ENCODE assay signal across 22 cellular contexts in genomic region chr14:49992036-49992435, GRCh38.
DNase-seq lines count a peak whose midpoint lies in the region; ATAC-seq, FAIRE-seq and TF ChIP-seq lines count a peak whose summit lies in the region.
"Had no signal": no experiment of that assay in that cellular context is flagged by ENCODE, and none has a peak within 500 bp of the region (broad histone marks: within the 10 kb centered on the region; RNA-seq: fewer than 3 reads in every experiment).

No MANE protein-coding gene starts in this region.

- H4K20me1 ChIP-seq in IMR-90 (ENCODE audit: insufficient read depth, low read length) (no peaks in the 10 kb centered on the region), GM12878 (ENCODE audit: control insufficient read depth, insufficient read depth) (no peaks in the 10 kb centered on the region)

- peaks cover 58% of the 10 kb centered on the region for H3K4me1 Mint-ChIP-seq in activated T-cell treated with anti-CD3 and anti-CD28 coated beads, Interleukin-2, amount 50 U/mL, for 24 hours (ENCODE audit: low read depth)
- H3K4me1 Mint-ChIP-seq in progenitor cell of endocrine pancreas (ENCODE audit: low read depth): peaks cover 24% of the 10 kb centered on the region

- TF ChIP-seq RAD21 in IMR-90 (IDR thresholded peaks at IDR 0.05; ENCODE audit: low read length) (no peak), GM12878 (IDR thresholded peaks at IDR 0.05; ENCODE audit: insufficient read depth, low read depth, low read length) (no peak)

- ATAC-seq in IMR-90 (ENCODE audit: low read depth) (no peak), GM12878 (no peak), HG02884 (IDR thresholded peaks at IDR 0.05; ENCODE audit: unreplicated experiment) (no peak), GM19351 (IDR thresholded peaks at IDR 0.05; ENCODE audit: unreplicated experiment) (no peak), body of pancreas (no peak)
- ATAC-seq: lower lobe of right lung, WTC11 had no signal

- peak overlapping the region; percentile 9 for H2AK9ac ChIP-seq in IMR-90 (replicated peaks; ENCODE audit: low read depth, low read length, poor library complexity)

- H2BK5ac ChIP-seq in IMR-90 (ENCODE audit: low read depth, low read length, poor library complexity, severe bottlenecking): no peak overlapping the region

- TF ChIP-seq POLR2A in IMR-90 (IDR thresholded peaks at IDR 0.05; ENCODE audit: low read depth, low read length) (no peak), GM12878 (IDR thresholded peaks at IDR 0.05; ENCODE audit: low read depth, low read length) (no peak), body of pancreas (IDR thresholded peaks at IDR 0.05) (no peak)

- no peak for DNase-seq in activated T-cell treated with anti-CD3 and anti-CD28 coated beads, Interleukin-2, amount 50 U/mL, for 24 hours
- no peak for DNase-seq in activated T-cell treated with anti-CD3 and anti-CD28 coated beads, Interleukin-2, amount 50 U/mL, for 48 hours
- DNase-seq in IMR-90 (no peak), GM12878 (ENCODE audit: low read depth, low spot score) (no peak), progenitor cell of endocrine pancreas (ENCODE audit: low spot score, unreplicated experiment) (no peak), body of pancreas (no peak)
- DNase-seq: ACHN; activated effector memory CD4-positive, alpha-beta T cell treated with Interleukin-2 at 50 U/mL for 16 hours; colonic mucosa; EL; endodermal cell; H7; islet precursor cell; lower lobe of right lung; stimulated activated CD4-positive, alpha-beta T cell treated with anti-CD3 and anti-CD28 coated beads, Interleukin-12 subunit alpha, Interleukin-12 subunit beta, amount 100 ng/mL, for 4 hours; uterus had no signal

- H3K9ac ChIP-seq in IMR-90 (ENCODE audit: low read depth, low read length) (no peak overlapping the region), GM12878 (ENCODE audit: control insufficient read depth, insufficient read depth, low read length) (no peak overlapping the region)
- H3K9ac ChIP-seq: KMS-11 had no signal

- dilution Hi-C loops in IMR-90 (cut with HindIII; ENCODE audit: low sequenced_read_pairs, unreplicated experiment): loop anchor here (25.0 kb wide), 1 partner anchor 130 kb away; the partner anchor contains the start of gene NEMF

- RAD21 ChIA-PET in GM12878 (lab: Charles Lee; ENCODE audit: unreplicated experiment): interaction anchor here (0.8 to 2.1 kb wide), 11 partner anchors 10 to 130 kb away, joined by 3 to 16 read pairs (median 7); no protein-coding TSS in a partner anchor

- H3K36me3 ChIP-seq in IMR-90 (ENCODE audit: control insufficient read depth, insufficient read depth, low read length): no peaks in the 10 kb centered on the region
- no peaks in the 10 kb centered on the region for H3K36me3 ChIP-seq in GM12878 (ENCODE audit: control insufficient read depth in 2 of 2, insufficient read depth in 2 of 2, low read length in 1 of 2)
- H3K36me3 ChIP-seq in body of pancreas (replicated peaks in 1 of 2; ENCODE audit: insufficient read depth in 1 of 2, low read depth in 2 of 2): no peaks in the 10 kb centered on the region
- H3K36me3 ChIP-seq: colonic mucosa, lower lobe of right lung, suprapubic skin, uterus had no signal

- H3K18ac ChIP-seq in IMR-90 (ENCODE audit: low read depth, low read length): no peak overlapping the region

- no peaks in the 10 kb centered on the region for H3K9me3 Mint-ChIP-seq in activated T-cell treated with anti-CD3 and anti-CD28 coated beads, Interleukin-2, amount 50 U/mL, for 24 hours
- H3K9me3 Mint-ChIP-seq in progenitor cell of endocrine pancreas (ENCODE audit: low read depth): no peaks in the 10 kb centered on the region
- H3K9me3 Mint-ChIP-seq: endodermal cell, WTC11 had no signal

- FAIRE-seq in GM12878 (lab: Jason Lieb, UNC): no peak
- FAIRE-seq: bronchial epithelial cell had no signal

- POLR2A ChIA-PET in IMR-90 (lab: Charles Lee; ENCODE audit: unreplicated experiment) (no interaction called here), GM12878 (lab: Charles Lee) (interaction anchor here (0.9 to 5.1 kb wide), 5 partner anchors 9 to 124 kb away, joined by 3 to 29 read pairs (median 10); no protein-coding TSS in a partner anchor)

- H3K9me1 ChIP-seq in IMR-90 (ENCODE audit: insufficient read depth, low read length): peaks cover 25% of the 10 kb centered on the region

- CTCF ChIA-PET in IMR-90 (lab: Yijun Ruan, JAX): no interaction called here
- CTCF ChIA-PET in GM12878 (lab: Yijun Ruan, JAX): interaction anchor here (0.7 to 2.2 kb wide), 9 partner anchors 9 to 130 kb away, joined by 3 to 15 read pairs (median 4); no protein-coding TSS in a partner anchor

- H3K56ac ChIP-seq in IMR-90 (ENCODE audit: extremely low read depth, insufficient read depth, low read length): no peak overlapping the region

- peaks cover 0 to 5% of the 10 kb centered on the region in 2 experiments; a peak in 2 of 4 replicates for H3K79me1 ChIP-seq in IMR-90 (ENCODE audit: low read depth in 1 of 2, low read length in 2 of 2)

- 0 out of 2 replicates have a peak overlapping the region, but pooled peaks have one; percentile 51 for H2BK20ac ChIP-seq in IMR-90 (ENCODE audit: low read depth, low read length)

- H3K4me2 ChIP-seq in IMR-90 (ENCODE audit: low read depth, low read length): no peak overlapping the region
- no peak overlapping the region for H3K4me2 ChIP-seq in GM12878 (ENCODE audit: control insufficient read depth, insufficient read depth)
- H3K4me2 ChIP-seq: KMS-11 had no signal

- intact Hi-C loops in IMR-90 (cut with micrococcal nuclease): no loop called here
- intact Hi-C loops in GM12878 (cut with micrococcal nuclease; ENCODE audit: unreplicated experiment): no loop called here
- intact Hi-C loops in body of pancreas (cut with DNase I): no loop called here

- H3K9me3 ChIP-seq in IMR-90 (ENCODE audit: control insufficient read depth, insufficient read depth, low read length): no peaks in the 10 kb centered on the region
- H3K9me3 ChIP-seq in GM12878 (replicated peaks; ENCODE audit: control insufficient read depth, insufficient read depth, low read length): no peaks in the 10 kb centered on the region
- no peaks in the 10 kb centered on the region for H3K9me3 ChIP-seq in body of pancreas
- H3K9me3 ChIP-seq: colonic mucosa, lower lobe of right lung, suprapubic skin, uterus had no signal

- H4K5ac ChIP-seq in IMR-90 (ENCODE audit: low read depth, low read length): no peak overlapping the region

- in situ Hi-C loops in IMR-90 (cut with MboI; ENCODE audit: low sequenced_read_pairs) (no loop called here), GM12878 (cut with MboI) (no loop called here)

- peak overlapping the region; percentile 49 for H3K4ac ChIP-seq in IMR-90 (ENCODE audit: low read depth, low read length)

- peak overlapping the region; percentile 87 for H2AK5ac ChIP-seq in IMR-90 (ENCODE audit: low read depth, low read length)

- TF ChIP-seq CTCF in IMR-90 (conservative IDR thresholded peaks at IDR 0.05; ENCODE audit: low read depth, low read length) (no peak), GM12878 (IDR thresholded peaks at IDR 0.05 in 2 of 3, conservative IDR thresholded peaks at IDR 0.05 in 1 of 3; ENCODE audit: control insufficient read depth in 2 of 3, extremely low read depth in 1 of 3, insufficient read depth in 1 of 3, low read depth in 3 of 3, low read length in 3 of 3) (no peak), progenitor cell of endocrine pancreas (IDR thresholded peaks at IDR 0.05; ENCODE audit: unreplicated experiment) (no peak), body of pancreas (IDR thresholded peaks at IDR 0.05) (no peak)

- H3K36me3 Mint-ChIP-seq in activated T-cell treated with anti-CD3 and anti-CD28 coated beads, Interleukin-2, amount 50 U/mL, for 24 hours (ENCODE audit: low read depth): no peaks in the 10 kb centered on the region
- no peaks in the 10 kb centered on the region for H3K36me3 Mint-ChIP-seq in progenitor cell of endocrine pancreas (ENCODE audit: insufficient read depth)
- H3K36me3 Mint-ChIP-seq: WTC11 had no signal

- WGBS in IMR-90 (ENCODE audit: extremely low coverage in 2 of 2, insufficient read length in 1 of 2), 2 experiments: 100% methylated on average over 3 of the region's 7 CpGs; no CpG with 5 or more reads in 1 of the 2 experiments
- 87% methylated on average over 7 of the region's 7 CpGs for WGBS in GM12878 (ENCODE audit: insufficient coverage, insufficient replicate concordance, low lambda C conversion rate, missing lambda C conversion rate)
- 85 to 88% methylated on average over 7 of the region's 7 CpGs for WGBS in body of pancreas, 2 donors

- no peak overlapping the region for H4K8ac ChIP-seq in IMR-90 (ENCODE audit: low read depth in 2 of 2, low read length in 2 of 2)

- H2BK15ac ChIP-seq in IMR-90 (ENCODE audit: low read depth, low read length): peak overlapping the region; percentile 17; the same call in 2 of the 3 replicates

- H3K23ac ChIP-seq in IMR-90 (ENCODE audit: low read depth, low read length): no peak overlapping the region

- H3K4me1 ChIP-seq in IMR-90 (ENCODE audit: control insufficient read depth, insufficient read depth, low read length): peaks cover 23% of the 10 kb centered on the region
- peaks cover 12% of the 10 kb centered on the region for H3K4me1 ChIP-seq in GM12878 (ENCODE audit: control insufficient read depth, insufficient read depth, low read length)
- peaks cover 12% of the 10 kb centered on the region for H3K4me1 ChIP-seq in body of pancreas
- H3K4me1 ChIP-seq: colonic mucosa, uterus had no signal

- peak overlapping the region; percentile 64 for H2BK120ac ChIP-seq in IMR-90 (ENCODE audit: low read depth, low read length)

- no TSS peak for BruUV-seq in IMR-90 (replicated peaks; lab: Mats Ljungman, UMichigan)
- BruUV-seq in GM12878 (replicated peaks; lab: Mats Ljungman, UMichigan): no TSS peak

- H3K27me3 ChIP-seq in IMR-90 (ENCODE audit: control insufficient read depth, insufficient read depth, low read length) (no peaks in the 10 kb centered on the region), GM12878 (replicated peaks in 1 of 2; ENCODE audit: control insufficient read depth in 2 of 2, insufficient read depth in 2 of 2, low read length in 1 of 2) (no peaks in the 10 kb centered on the region), body of pancreas (no peaks in the 10 kb centered on the region)
- H3K27me3 ChIP-seq: colonic mucosa, suprapubic skin, uterus had no signal

- no peak for TF ChIP-seq EP300 in GM12878 (IDR thresholded peaks at IDR 0.05; ENCODE audit: borderline replicate concordance in 1 of 2, control insufficient read depth in 1 of 2, low read depth in 2 of 2, low read length in 2 of 2)

- SMC1A ChIA-PET in GM12878 (lab: Charles Lee; ENCODE audit: uncharacterized antibody, unreplicated experiment): interaction anchor here (0.7 to 6.6 kb wide), 17 partner anchors 8 to 129 kb away, joined by 3 to 72 read pairs (median 6); no protein-coding TSS in a partner anchor

- no peak overlapping the region for H3K4me3 ChIP-seq in IMR-90 (ENCODE audit: insufficient read depth, low read depth, low read length)
- no peak overlapping the region for H3K4me3 ChIP-seq in GM12878
- no peak overlapping the region for H3K4me3 ChIP-seq in body of pancreas
- H3K4me3 ChIP-seq: colonic mucosa, lower lobe of right lung, suprapubic skin, uterus had no signal

- no peak overlapping the region for H3K14ac ChIP-seq in IMR-90 (replicated peaks; ENCODE audit: low read depth, low read length)

- H3K4me3 Mint-ChIP-seq in activated T-cell treated with anti-CD3 and anti-CD28 coated beads, Interleukin-2, amount 50 U/mL, for 24 hours: peak overlapping the region; percentile 57
- no peak overlapping the region for H3K4me3 Mint-ChIP-seq in progenitor cell of endocrine pancreas (ENCODE audit: low read depth)
- H3K4me3 Mint-ChIP-seq: endodermal cell, WTC11 had no signal

- H3K27ac Mint-ChIP-seq in activated T-cell treated with anti-CD3 and anti-CD28 coated beads, Interleukin-2, amount 50 U/mL, for 24 hours: peak overlapping the region; percentile 89
- H3K27ac Mint-ChIP-seq in progenitor cell of endocrine pancreas: peak overlapping the region; percentile 76
- H3K27ac Mint-ChIP-seq: endodermal cell, WTC11 had no signal

- H3K27ac ChIP-seq in IMR-90 (ENCODE audit: insufficient read depth, low read length) (no peak overlapping the region), GM12878 (ENCODE audit: control insufficient read depth, insufficient read depth) (no peak overlapping the region), body of pancreas (no peak overlapping the region)
- H3K27ac ChIP-seq: colonic mucosa, KMS-11, lower lobe of right lung, suprapubic skin, uterus had no signal

- H2AFZ ChIP-seq in IMR-90 (replicated peaks; ENCODE audit: low read length, poor library complexity) (no peak overlapping the region), GM12878 (ENCODE audit: control insufficient read depth, low read depth, low read length) (no peak overlapping the region)

- no peaks in the 10 kb centered on the region for H3K27me3 Mint-ChIP-seq in activated T-cell treated with anti-CD3 and anti-CD28 coated beads, Interleukin-2, amount 50 U/mL, for 24 hours
- H3K27me3 Mint-ChIP-seq in progenitor cell of endocrine pancreas: no peaks in the 10 kb centered on the region

- H3K79me2 ChIP-seq in GM12878 (ENCODE audit: control insufficient read depth, insufficient read depth, low read length): no peaks in the 10 kb centered on the region

- peak overlapping the region; percentile 76; the same call in 1 of the 2 replicates for H4K91ac ChIP-seq in IMR-90 (ENCODE audit: insufficient read depth, low read depth, low read length)
